24 cellular contexts compared by ENCODE assay signal in genomic region chrX:17104433-17104832, GRCh38.
"Had no signal": no experiment of that assay in that cellular context is flagged by ENCODE, and none has a peak within 500 bp of the region (broad histone marks: within the 10 kb centered on the region; RNA-seq: fewer than 3 reads in every experiment).

No MANE protein-coding gene starts in this region.

- ATAC-seq: activated CD8-positive, alpha-beta memory T cell treated with anti-CD3 and anti-CD28 coated beads, Interleukin-2, amount 10 ng/mL, durations not matched to agents 7 days and 5 days; Panc1; Right ventricle myocardium inferior; T-cell had no signal

- DNase-seq: activated B cell treated with CpG ODN at 0.5 μM for 24 hours; activated CD4-positive, alpha-beta T cell treated with anti-CD3 and anti-CD28 coated beads for 1 hour; activated CD4-positive, alpha-beta T cell treated with anti-CD3 and anti-CD28 coated beads, Interleukin-2, amount 10 ng/mL, durations not matched to agents 24 days and 14 days; activated CD4-positive, alpha-beta T cell treated with anti-CD3 and anti-CD28 coated beads, Interleukin-2, amount 50 U/mL, for 48 hours; activated CD8-positive, alpha-beta memory T cell treated with anti-CD3 and anti-CD28 coated beads, Interleukin-2, amount 10 ng/mL, durations not matched to agents 7 days and 5 days; activated effector memory CD4-positive, alpha-beta T cell treated with Interleukin-2 at 50 U/mL for 16 hours; activated naive CD4-positive, alpha-beta T cell treated with Interleukin-2 at 50 U/mL for 16 hours; activated T-cell treated with anti-CD3 and anti-CD28 coated beads, Interleukin-2, amount 50 U/mL, for 24 hours; amygdala; MV-4-11; NCI-H1105; NCI-H146; NCI-H187 treated with DMSO at 0.1 percent for 48 hours; NCI-H2081 treated with DMSO at 0.1 percent for 48 hours; NCI-H446; NCI-H524 treated with DMSO at 0.1 percent for 48 hours; NK-92 treated with Interleukin-12 subunit alpha and Interleukin-12 subunit beta, amount 100 ng/mL, for 24 hours; OCI-M1; RPMI8226; T-cell; T-helper 2 cell; T1000 had no signal
